In genomic region chr7:23105644-23106490, GRCh38 we compare ENCODE assay signal across 1 cellular context.
TF ChIP-seq lines count a peak whose summit lies in the region.

TSS of gene KLHL7 (plus strand) at chr7:23105785. CDS start at chr7:23106027, 242 bp downstream.

TF ChIP-seq in K562, 482 proteins besides CTCF, POLR2A, EP300 and RAD21 (continued from another document and continues in another):
- TF ChIP-seq BCLAF1 (IDR thresholded peaks at IDR 0.05; ENCODE audit: borderline replicate concordance in 1 of 2, control insufficient read depth in 1 of 2, low read depth in 2 of 2, low read length in 1 of 2) (no peak), NFYB (IDR thresholded peaks at IDR 0.05; ENCODE audit: extremely low read depth, insufficient read length) (no peak), KLF1 (tag; IDR thresholded peaks at IDR 0.05) (no peak), FOXJ2 (tag; IDR thresholded peaks at IDR 0.05) (no peak), PHB2 (IDR thresholded peaks at IDR 0.05; ENCODE audit: low read depth) (no peak), ZNF668 (CRISPR knock-in tag; IDR thresholded peaks at IDR 0.05) (no peak), EWSR1 (IDR thresholded peaks at IDR 0.05; ENCODE audit: borderline replicate concordance, low read depth, partially characterized antibody) (no peak), ZFPM2 (CRISPR knock-in tag; IDR thresholded peaks at IDR 0.05) (no peak), ZNF583 (CRISPR knock-in tag; IDR thresholded peaks at IDR 0.05) (no peak), MEF2D (tag; conservative IDR thresholded peaks at IDR 0.05; ENCODE audit: low read depth) (no peak), SIN3B (IDR thresholded peaks at IDR 0.05; ENCODE audit: low read depth) (peak; percentile 73), ZFX (CRISPR knock-in tag; IDR thresholded peaks at IDR 0.05) (peak; percentile 91), THRA (IDR thresholded peaks at IDR 0.05) (no peak), CC2D1A (IDR thresholded peaks at IDR 0.05) (no peak), ZNF280B (CRISPR knock-in tag; IDR thresholded peaks at IDR 0.05) (no peak), TRIM28 (IDR thresholded peaks at IDR 0.05) (no peak), ZNF184 (CRISPR knock-in tag; IDR thresholded peaks at IDR 0.05) (no peak), ZNF311 (CRISPR knock-in tag; IDR thresholded peaks at IDR 0.05) (no peak), HMGXB4 (CRISPR knock-in tag; IDR thresholded peaks at IDR 0.05) (no peak)
- TF ChIP-seq, protein P1, sequence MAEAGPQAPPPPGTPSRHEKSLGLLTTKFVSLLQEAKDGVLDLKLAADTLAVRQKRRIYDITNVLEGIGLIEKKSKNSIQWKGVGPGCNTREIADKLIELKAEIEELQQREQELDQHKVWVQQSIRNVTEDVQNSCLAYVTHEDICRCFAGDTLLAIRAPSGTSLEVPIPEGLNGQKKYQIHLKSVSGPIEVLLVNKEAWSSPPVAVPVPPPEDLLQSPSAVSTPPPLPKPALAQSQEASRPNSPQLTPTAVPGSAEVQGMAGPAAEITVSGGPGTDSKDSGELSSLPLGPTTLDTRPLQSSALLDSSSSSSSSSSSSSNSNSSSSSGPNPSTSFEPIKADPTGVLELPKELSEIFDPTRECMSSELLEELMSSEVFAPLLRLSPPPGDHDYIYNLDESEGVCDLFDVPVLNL (CRISPR knock-in tag; IDR thresholded peaks at IDR 0.05; ENCODE audit: low read depth): 0 out of 2 replicates have a peak, but pooled peaks have one; percentile 49
- TF ChIP-seq, protein P2, sequence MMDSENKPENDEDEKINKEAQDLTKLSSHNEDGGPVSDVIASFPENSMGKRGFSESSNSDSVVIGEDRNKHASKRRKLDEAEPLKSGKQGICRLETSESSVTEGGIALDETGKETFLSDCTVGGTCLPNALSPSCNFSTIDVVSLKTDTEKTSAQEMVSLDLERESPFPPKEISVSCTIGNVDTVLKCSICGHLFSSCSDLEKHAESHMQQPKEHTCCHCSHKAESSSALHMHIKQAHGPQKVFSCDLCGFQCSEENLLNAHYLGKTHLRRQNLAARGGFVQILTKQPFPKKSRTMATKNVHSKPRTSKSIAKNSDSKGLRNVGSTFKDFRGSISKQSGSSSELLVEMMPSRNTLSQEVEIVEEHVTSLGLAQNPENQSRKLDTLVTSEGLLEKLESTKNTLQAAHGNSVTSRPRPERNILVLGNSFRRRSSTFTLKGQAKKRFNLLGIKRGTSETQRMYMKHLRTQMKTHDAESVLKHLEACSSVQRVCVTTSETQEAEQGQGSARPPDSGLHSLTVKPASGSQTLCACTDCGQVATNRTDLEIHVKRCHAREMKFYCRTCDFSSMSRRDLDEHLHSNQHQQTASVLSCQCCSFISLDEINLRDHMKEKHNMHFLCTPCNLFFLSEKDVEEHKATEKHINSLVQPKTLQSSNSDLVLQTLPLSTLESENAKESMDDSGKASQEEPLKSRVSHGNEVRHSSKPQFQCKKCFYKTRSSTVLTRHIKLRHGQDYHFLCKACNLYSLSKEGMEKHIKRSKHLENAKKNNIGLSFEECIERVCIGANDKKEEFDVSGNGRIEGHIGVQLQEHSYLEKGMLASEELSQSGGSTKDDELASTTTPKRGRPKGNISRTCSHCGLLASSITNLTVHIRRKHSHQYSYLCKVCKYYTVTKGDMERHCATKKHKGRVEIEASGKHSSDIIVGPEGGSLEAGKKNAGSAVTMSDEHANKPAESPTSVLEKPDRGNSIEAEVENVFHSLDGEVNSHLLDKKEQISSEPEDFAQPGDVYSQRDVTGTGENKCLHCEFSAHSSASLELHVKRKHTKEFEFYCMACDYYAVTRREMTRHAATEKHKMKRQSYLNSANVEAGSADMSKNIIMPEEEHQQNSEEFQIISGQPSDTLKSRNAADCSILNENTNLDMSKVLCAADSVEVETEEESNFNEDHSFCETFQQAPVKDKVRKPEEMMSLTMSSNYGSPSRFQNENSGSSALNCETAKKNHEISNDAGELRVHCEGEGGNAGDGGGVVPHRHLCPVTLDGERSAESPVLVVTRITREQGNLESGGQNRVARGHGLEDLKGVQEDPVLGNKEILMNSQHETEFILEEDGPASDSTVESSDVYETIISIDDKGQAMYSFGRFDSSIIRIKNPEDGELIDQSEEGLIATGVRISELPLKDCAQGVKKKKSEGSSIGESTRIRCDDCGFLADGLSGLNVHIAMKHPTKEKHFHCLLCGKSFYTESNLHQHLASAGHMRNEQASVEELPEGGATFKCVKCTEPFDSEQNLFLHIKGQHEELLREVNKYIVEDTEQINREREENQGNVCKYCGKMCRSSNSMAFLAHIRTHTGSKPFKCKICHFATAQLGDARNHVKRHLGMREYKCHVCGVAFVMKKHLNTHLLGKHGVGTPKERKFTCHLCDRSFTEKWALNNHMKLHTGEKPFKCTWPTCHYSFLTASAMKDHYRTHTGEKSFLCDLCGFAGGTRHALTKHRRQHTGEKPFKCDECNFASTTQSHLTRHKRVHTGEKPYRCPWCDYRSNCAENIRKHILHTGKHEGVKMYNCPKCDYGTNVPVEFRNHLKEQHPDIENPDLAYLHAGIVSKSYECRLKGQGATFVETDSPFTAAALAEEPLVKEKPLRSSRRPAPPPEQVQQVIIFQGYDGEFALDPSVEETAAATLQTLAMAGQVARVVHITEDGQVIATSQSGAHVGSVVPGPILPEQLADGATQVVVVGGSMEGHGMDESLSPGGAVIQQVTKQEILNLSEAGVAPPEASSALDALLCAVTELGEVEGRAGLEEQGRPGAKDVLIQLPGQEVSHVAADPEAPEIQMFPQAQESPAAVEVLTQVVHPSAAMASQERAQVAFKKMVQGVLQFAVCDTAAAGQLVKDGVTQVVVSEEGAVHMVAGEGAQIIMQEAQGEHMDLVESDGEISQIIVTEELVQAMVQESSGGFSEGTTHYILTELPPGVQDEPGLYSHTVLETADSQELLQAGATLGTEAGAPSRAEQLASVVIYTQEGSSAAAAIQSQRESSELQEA (IDR thresholded peaks at IDR 0.05; ENCODE audit: low read depth): no peak
- TF ChIP-seq, protein P3, sequence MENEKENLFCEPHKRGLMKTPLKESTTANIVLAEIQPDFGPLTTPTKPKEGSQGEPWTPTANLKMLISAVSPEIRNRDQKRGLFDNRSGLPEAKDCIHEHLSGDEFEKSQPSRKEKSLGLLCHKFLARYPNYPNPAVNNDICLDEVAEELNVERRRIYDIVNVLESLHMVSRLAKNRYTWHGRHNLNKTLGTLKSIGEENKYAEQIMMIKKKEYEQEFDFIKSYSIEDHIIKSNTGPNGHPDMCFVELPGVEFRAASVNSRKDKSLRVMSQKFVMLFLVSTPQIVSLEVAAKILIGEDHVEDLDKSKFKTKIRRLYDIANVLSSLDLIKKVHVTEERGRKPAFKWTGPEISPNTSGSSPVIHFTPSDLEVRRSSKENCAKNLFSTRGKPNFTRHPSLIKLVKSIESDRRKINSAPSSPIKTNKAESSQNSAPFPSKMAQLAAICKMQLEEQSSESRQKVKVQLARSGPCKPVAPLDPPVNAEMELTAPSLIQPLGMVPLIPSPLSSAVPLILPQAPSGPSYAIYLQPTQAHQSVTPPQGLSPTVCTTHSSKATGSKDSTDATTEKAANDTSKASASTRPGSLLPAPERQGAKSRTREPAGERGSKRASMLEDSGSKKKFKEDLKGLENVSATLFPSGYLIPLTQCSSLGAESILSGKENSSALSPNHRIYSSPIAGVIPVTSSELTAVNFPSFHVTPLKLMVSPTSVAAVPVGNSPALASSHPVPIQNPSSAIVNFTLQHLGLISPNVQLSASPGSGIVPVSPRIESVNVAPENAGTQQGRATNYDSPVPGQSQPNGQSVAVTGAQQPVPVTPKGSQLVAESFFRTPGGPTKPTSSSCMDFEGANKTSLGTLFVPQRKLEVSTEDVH (IDR thresholded peaks at IDR 0.05; ENCODE audit: low read depth, partially characterized antibody): no peak
